Comparison of ENCODE assay signal across 34 cellular contexts in the genomic region with DNA sequence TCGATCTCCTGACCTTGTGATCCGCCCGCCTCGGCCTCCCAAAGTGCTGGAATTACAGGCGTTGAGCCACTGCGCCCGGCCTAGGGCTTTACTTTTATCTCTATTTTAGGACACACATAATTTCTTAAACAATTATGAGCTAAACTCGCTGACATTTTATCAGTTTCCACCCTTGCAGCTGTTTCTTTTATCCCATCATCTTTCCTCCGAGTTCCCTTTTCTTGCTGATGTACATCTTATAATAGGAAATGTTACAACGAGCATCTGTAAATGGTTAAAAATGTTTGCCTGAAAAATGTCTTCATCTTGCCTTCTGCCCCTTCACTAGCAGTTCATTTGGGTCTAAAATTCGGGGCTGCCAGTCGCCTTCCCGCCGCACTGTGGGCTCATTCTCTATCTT. TPM values are rescaled to one million over a fixed set of nuclear protein-coding genes. Genes with fewer than 3 reads are reported as not detected.
"Had no signal": no experiment of that assay in that cellular context is flagged by ENCODE, and none has a peak within 500 bp of the region (broad histone marks: within the 10 kb centered on the region; RNA-seq: fewer than 3 reads in every experiment).

No MANE protein-coding gene starts in this region.

- H3K4me1 Mint-ChIP-seq: activated CD8-positive, alpha-beta memory T cell treated with anti-CD3 and anti-CD28 coated beads, Interleukin-2, amount 10 ng/mL, durations not matched to agents 7 days and 5 days; activated naive CD4-positive, alpha-beta T cell treated with anti-CD3 and anti-CD28 coated beads, Interleukin-2, amount 10 ng/mL, durations not matched to agents 7 days and 5 days; activated naive CD8-positive, alpha-beta T cell treated with anti-CD3 and anti-CD28 coated beads, Interleukin-2, amount 10 ng/mL, durations not matched to agents 7 days and 5 days; brain had no signal

- H3K4me3 Mint-ChIP-seq: activated B cell treated with CpG ODN at 0.5 μM for 24 hours; activated CD4-positive, alpha-beta memory T cell treated with anti-CD3 and anti-CD28 coated beads for 36 hours; activated CD8-positive, alpha-beta memory T cell treated with anti-CD3 and anti-CD28 coated beads, Interleukin-2, amount 10 ng/mL, durations not matched to agents 7 days and 5 days; activated CD8-positive, alpha-beta T cell treated with anti-CD3 and anti-CD28 coated beads, Interleukin-2, amount 10 ng/mL, durations not matched to agents 7 days and 5 days; activated naive CD4-positive, alpha-beta T cell treated with anti-CD3 and anti-CD28 coated beads, Interleukin-2, amount 10 ng/mL, durations not matched to agents 7 days and 5 days; activated naive CD8-positive, alpha-beta T cell treated with anti-CD3 and anti-CD28 coated beads, Interleukin-2, amount 10 ng/mL, durations not matched to agents 7 days and 5 days; activated T-helper 1 cell treated with anti-CD3 and anti-CD28 coated beads, Interleukin-12 subunit alpha, Interleukin-12 subunit beta, Interleukin-2, Interleukin-4 antibody, amounts not matched to agents 30 ng/mL and 10 ng/mL and 1 ng/mL, durations not matched to agents 14 hours and 24 hours and 36 hours; brain; dendritic cell treated with granulocyte-macrophage colony-stimulating factor and Interleukin-4, amounts not matched to agents 40 ng/mL and 50 ng/mL, for 4 days; effector memory CD8-positive, alpha-beta T cell; T-helper 1 cell treated with Interleukin-12 subunit alpha and Interleukin-12 subunit beta and Interleukin-4 antibody, amounts not matched to agents 30 μg/mL and 1 μg/mL, for 36 hours; T-helper 2 cell treated with Interferon-gamma antibody and Interleukin-4, amounts not matched to agents 5 μg/mL and 100 μg/mL, for 36 hours had no signal

- H3K27me3 Mint-ChIP-seq: activated CD4-positive, alpha-beta memory T cell treated with anti-CD3 and anti-CD28 coated beads for 36 hours; activated CD8-positive, alpha-beta memory T cell treated with anti-CD3 and anti-CD28 coated beads, Interleukin-2, amount 10 ng/mL, durations not matched to agents 7 days and 5 days; effector memory CD8-positive, alpha-beta T cell had no signal

- DNase-seq: activated B cell treated with CpG ODN at 0.5 μM for 24 hours; activated CD4-positive, alpha-beta memory T cell treated with anti-CD3 and anti-CD28 coated beads for 36 hours; activated CD4-positive, alpha-beta T cell treated with anti-CD3 and anti-CD28 coated beads for 48 hours; activated CD4-positive, alpha-beta T cell treated with anti-CD3 and anti-CD28 coated beads, Interleukin-2, amount 50 U/mL, for 1 hour; activated CD8-positive, alpha-beta memory T cell treated with anti-CD3 and anti-CD28 coated beads, Interleukin-2, amount 10 ng/mL, durations not matched to agents 7 days and 5 days; activated CD8-positive, alpha-beta memory T cell treated with anti-CD3 and anti-CD28 coated beads, Interleukin-2, amount 50 U/mL, for 4 hours; activated CD8-positive, alpha-beta T cell treated with anti-CD3 and anti-CD28 coated beads, Interleukin-2, amount 10 ng/mL, durations not matched to agents 7 days and 5 days; activated gamma-delta T cell; activated naive CD4-positive, alpha-beta T cell; activated naive CD4-positive, alpha-beta T cell treated with anti-CD3 and anti-CD28 coated beads, Interleukin-2, amount 10 ng/mL, durations not matched to agents 7 days and 5 days; activated naive CD8-positive, alpha-beta T cell treated with anti-CD3 and anti-CD28 coated beads, Interleukin-2, amount 10 ng/mL, durations not matched to agents 7 days and 5 days; activated T-cell treated with anti-CD3 and anti-CD28 coated beads, Interleukin-2, amount 50 U/mL, for 1 hour; activated T-cell treated with anti-CD3 and anti-CD28 coated beads, Interleukin-2, amount 50 U/mL, for 48 hours; central memory CD4-positive, alpha-beta T cell; effector CD4-positive, alpha-beta T cell; effector memory CD8-positive, alpha-beta T cell; erythroblast; foreskin keratinocyte; gastrocnemius medialis; heart right ventricle; T1000; WERI-Rb-1 had no signal

- H3K9me3 ChIP-seq: ascending aorta, breast epithelium, gastrocnemius medialis, heart right ventricle had no signal

- H3K9me3 Mint-ChIP-seq: activated CD4-positive, alpha-beta memory T cell treated with anti-CD3 and anti-CD28 coated beads for 36 hours; activated naive CD4-positive, alpha-beta T cell treated with anti-CD3 and anti-CD28 coated beads, Interleukin-2, amount 50 U/mL, for 72 hours; activated T-helper 1 cell treated with anti-CD3 and anti-CD28 coated beads, Interleukin-12 subunit alpha, Interleukin-12 subunit beta, Interleukin-2, Interleukin-4 antibody, amounts not matched to agents 30 ng/mL and 10 ng/mL and 1 ng/mL, durations not matched to agents 14 hours and 24 hours and 36 hours; effector memory CD8-positive, alpha-beta T cell; T-helper 1 cell treated with Interleukin-12 subunit alpha and Interleukin-12 subunit beta and Interleukin-4 antibody, amounts not matched to agents 30 μg/mL and 1 μg/mL, for 36 hours; T-helper 2 cell treated with Interferon-gamma antibody and Interleukin-4, amounts not matched to agents 5 μg/mL and 100 μg/mL, for 36 hours had no signal

- ATAC-seq: activated CD4-positive, CD25-positive, alpha-beta regulatory T cell treated with anti-CD3 and anti-CD28 coated beads, Interleukin-2, amount 50 U/mL, for 24 hours; activated CD8-positive, alpha-beta memory T cell treated with anti-CD3 and anti-CD28 coated beads, Interleukin-2, amount 10 ng/mL, durations not matched to agents 7 days and 5 days; activated CD8-positive, alpha-beta T cell treated with anti-CD3 and anti-CD28 coated beads, Interleukin-2, amount 10 ng/mL, durations not matched to agents 7 days and 5 days; activated naive CD4-positive, alpha-beta T cell treated with anti-CD3 and anti-CD28 coated beads, Interleukin-2, amount 50 U/mL, for 72 hours; effector memory CD8-positive, alpha-beta T cell; foreskin keratinocyte; gastrocnemius medialis; heart right ventricle had no signal

- H3K27ac Mint-ChIP-seq: activated B cell treated with CpG ODN at 0.5 μM for 24 hours; activated CD4-positive, alpha-beta memory T cell treated with anti-CD3 and anti-CD28 coated beads for 36 hours; activated CD8-positive, alpha-beta memory T cell treated with anti-CD3 and anti-CD28 coated beads, Interleukin-2, amount 10 ng/mL, durations not matched to agents 7 days and 5 days; activated CD8-positive, alpha-beta T cell treated with anti-CD3 and anti-CD28 coated beads, Interleukin-2, amount 10 ng/mL, durations not matched to agents 7 days and 5 days; activated naive CD4-positive, alpha-beta T cell treated with anti-CD3 and anti-CD28 coated beads, Interleukin-2, amount 10 ng/mL, durations not matched to agents 7 days and 5 days; activated naive CD4-positive, alpha-beta T cell treated with anti-CD3 and anti-CD28 coated beads, Interleukin-2, amount 50 U/mL, for 72 hours; activated naive CD8-positive, alpha-beta T cell treated with anti-CD3 and anti-CD28 coated beads, Interleukin-2, amount 10 ng/mL, durations not matched to agents 7 days and 5 days; activated T-helper 1 cell treated with anti-CD3 and anti-CD28 coated beads, Interleukin-12 subunit alpha, Interleukin-12 subunit beta, Interleukin-2, Interleukin-4 antibody, amounts not matched to agents 30 ng/mL and 10 ng/mL and 1 ng/mL, durations not matched to agents 14 hours and 24 hours and 36 hours; brain; dendritic cell treated with granulocyte-macrophage colony-stimulating factor and Interleukin-4, amounts not matched to agents 40 ng/mL and 50 ng/mL, for 4 days; T-helper 1 cell treated with Interleukin-12 subunit alpha and Interleukin-12 subunit beta and Interleukin-4 antibody, amounts not matched to agents 30 μg/mL and 1 μg/mL, for 36 hours; T-helper 2 cell treated with Interferon-gamma antibody and Interleukin-4, amounts not matched to agents 5 μg/mL and 100 μg/mL, for 36 hours had no signal

- H3K36me3 Mint-ChIP-seq: activated naive CD4-positive, alpha-beta T cell treated with anti-CD3 and anti-CD28 coated beads, Interleukin-2, amount 10 ng/mL, durations not matched to agents 7 days and 5 days; activated naive CD4-positive, alpha-beta T cell treated with anti-CD3 and anti-CD28 coated beads, Interleukin-2, amount 50 U/mL, for 72 hours; activated naive CD8-positive, alpha-beta T cell treated with anti-CD3 and anti-CD28 coated beads, Interleukin-2, amount 10 ng/mL, durations not matched to agents 7 days and 5 days had no signal

RNA-seq across cellular contexts. Expression of gene CFAP99, which starts 41.5 kb away (rescaled TPM):
- total RNA-seq: activated B cell treated with CpG ODN at 0.5 μM for 24 hours; activated CD4-positive, alpha-beta memory T cell treated with anti-CD3 and anti-CD28 coated beads for 36 hours; activated CD8-positive, alpha-beta memory T cell treated with anti-CD3 and anti-CD28 coated beads for 36 hours; activated CD8-positive, alpha-beta memory T cell treated with anti-CD3 and anti-CD28 coated beads, Interleukin-2, amount 10 ng/mL, durations not matched to agents 7 days and 5 days; activated CD8-positive, alpha-beta T cell treated with anti-CD3 and anti-CD28 coated beads, Interleukin-2, amount 10 ng/mL, durations not matched to agents 7 days and 5 days; activated naive CD4-positive, alpha-beta T cell treated with anti-CD3 and anti-CD28 coated beads, Interleukin-2, amount 50 U/mL, for 72 hours; activated T-helper 1 cell treated with anti-CD3 and anti-CD28 coated beads, Interleukin-12 subunit alpha, Interleukin-12 subunit beta, Interleukin-2, Interleukin-4 antibody, amounts not matched to agents 30 ng/mL and 10 ng/mL and 1 ng/mL, durations not matched to agents 14 hours and 24 hours and 36 hours; ascending aorta; cardiac muscle cell; foreskin keratinocyte; gastrocnemius medialis; heart right ventricle; hepatocyte had no signal
